16 cellular contexts compared by ENCODE assay signal in genomic region chr1:190193508-190193907, GRCh38.
DNase-seq lines count a peak whose midpoint lies in the region; ATAC-seq and TF ChIP-seq lines count a peak whose summit lies in the region.
"Had no signal": no experiment of that assay in that cellular context is flagged by ENCODE, and none has a peak within 500 bp of the region (broad histone marks: within the 10 kb centered on the region; RNA-seq: fewer than 3 reads in every experiment).

No MANE protein-coding gene starts in this region.

- H3K27me3 ChIP-seq in neuron (ENCODE audit: insufficient read depth, low read length): no peaks in the 10 kb centered on the region
- H3K27me3 ChIP-seq in MG63: no peaks in the 10 kb centered on the region
- H3K27me3 ChIP-seq: BLaER1 had no signal

- no peaks in the 10 kb centered on the region for H3K9me3 ChIP-seq in SK-N-MC (ENCODE audit: low read depth, low read length)
- peaks cover 3% of the 10 kb centered on the region for H3K9me3 ChIP-seq in neuron (ENCODE audit: low read length)
- peaks cover 1% of the 10 kb centered on the region for H3K9me3 ChIP-seq in MG63
- H3K9me3 ChIP-seq: BLaER1, HAP-1 had no signal

- H3K4me1 Mint-ChIP-seq in nephron: peaks cover 27% of the 10 kb centered on the region
- H3K4me1 Mint-ChIP-seq: CD14-positive monocyte; CD4-positive, alpha-beta memory T cell had no signal

- H3K36me3 ChIP-seq in SK-N-MC (ENCODE audit: insufficient read depth, low read length) (no peaks in the 10 kb centered on the region), neuron (ENCODE audit: insufficient read depth, low read length) (no peaks in the 10 kb centered on the region), MG63 (no peaks in the 10 kb centered on the region; the same call in 1 of the 2 replicates)
- H3K36me3 ChIP-seq: BLaER1, HAP-1 had no signal

- no peaks in the 10 kb centered on the region for H3K9me3 Mint-ChIP-seq in nephron

- H3K4me1 ChIP-seq in neuron (ENCODE audit: insufficient read depth, low read length): peaks cover 3% of the 10 kb centered on the region
- H3K4me1 ChIP-seq: BLaER1 had no signal

- H3K4me3 ChIP-seq in SK-N-MC: no peak overlapping the region
- no peak overlapping the region for H3K4me3 ChIP-seq in fibroblast of villous mesenchyme (ENCODE audit: low read depth, low read length)
- H3K4me3 ChIP-seq in neuron (ENCODE audit: low read length): no peak overlapping the region
- H3K4me3 ChIP-seq in MG63: no peak overlapping the region
- H3K4me3 ChIP-seq: BLaER1, HAP-1 had no signal

- peak overlapping the region; percentile 17 for H3K27ac ChIP-seq in SK-N-MC
- H3K27ac ChIP-seq: BLaER1 had no signal

- no peak overlapping the region for H3K9ac ChIP-seq in SK-N-MC (ENCODE audit: insufficient read length)
- H3K9ac ChIP-seq: BLaER1 had no signal

- TF ChIP-seq CTCF in fibroblast of villous mesenchyme (IDR thresholded peaks at IDR 0.05; ENCODE audit: insufficient read depth, low read depth, low read length) (no peak), nephron (IDR thresholded peaks at IDR 0.05; ENCODE audit: unreplicated experiment in 3 of 3) (no peak)

- H2AFZ ChIP-seq in neuron (ENCODE audit: low read depth, low read length): peak overlapping the region; percentile 61

- no peak overlapping the region for H3K4me3 Mint-ChIP-seq in nephron
- H3K4me3 Mint-ChIP-seq: CD14-positive monocyte; CD4-positive, alpha-beta memory T cell had no signal

- peak overlapping the region; percentile 51 to 81 (median 66) for H3K27ac Mint-ChIP-seq in nephron
- H3K27ac Mint-ChIP-seq: CD14-positive monocyte; CD4-positive, alpha-beta memory T cell had no signal

- ATAC-seq in GM18868 (IDR thresholded peaks at IDR 0.05; ENCODE audit: unreplicated experiment): no peak

- no peaks in the 10 kb centered on the region for H3K27me3 Mint-ChIP-seq in nephron (ENCODE audit: low read depth)
- H3K27me3 Mint-ChIP-seq: CD4-positive, alpha-beta memory T cell had no signal

- no peak for DNase-seq in SK-N-MC (ENCODE audit: low read depth, low spot score)
- DNase-seq in fibroblast of villous mesenchyme (ENCODE audit: low read depth): peak; percentile 74
- no peak for DNase-seq in MG63
- DNase-seq in activated CD8-positive, alpha-beta memory T cell treated with anti-CD3 and anti-CD28 coated beads, Interleukin-2, amount 50 U/mL, for 48 hours: no peak
- no peak for DNase-seq in NCI-H2227 treated with DMSO at 0.1 percent for 48 hours (lab: John Stamatoyannopoulos, UW)
- DNase-seq: 8988T; CD4-positive, alpha-beta memory T cell; DMS153; DMS79; GOT3 had no signal

- H3K36me3 Mint-ChIP-seq in nephron (ENCODE audit: low read depth): no peaks in the 10 kb centered on the region
- H3K36me3 Mint-ChIP-seq: CD14-positive monocyte; CD4-positive, alpha-beta memory T cell had no signal
